In the genomic region with DNA sequence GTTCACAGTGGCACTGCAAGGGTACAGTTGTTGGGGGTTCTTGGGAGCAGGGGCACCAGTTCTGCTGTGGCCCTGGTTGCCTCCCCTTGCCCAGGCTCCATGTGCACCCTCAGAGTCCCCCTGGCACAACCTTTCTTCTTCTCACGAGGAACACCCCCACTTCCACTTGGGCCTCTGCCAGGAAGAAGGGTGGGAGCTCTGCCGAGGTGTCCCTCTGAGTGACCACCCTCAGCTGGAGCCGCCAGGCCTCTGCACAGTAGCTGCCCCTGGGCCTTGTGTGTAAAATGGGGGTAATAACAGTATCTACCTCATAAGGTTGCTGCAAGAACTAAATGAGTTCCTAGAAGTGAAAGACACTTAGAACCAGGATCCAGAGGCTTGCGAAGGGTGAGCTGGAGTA, we compare ENCODE assay signal across 1 cellular context.
TF ChIP-seq lines count a peak whose summit lies in the region.

No MANE protein-coding gene starts in this region.

TF ChIP-seq in HepG2, 621 proteins besides CTCF, POLR2A, EP300 and RAD21:
- no peak for TF ChIP-seq SAFB2 (CRISPR knock-in tag; IDR thresholded peaks at IDR 0.05; ENCODE audit: borderline replicate concordance, low read depth)
- TF ChIP-seq, protein P1, sequence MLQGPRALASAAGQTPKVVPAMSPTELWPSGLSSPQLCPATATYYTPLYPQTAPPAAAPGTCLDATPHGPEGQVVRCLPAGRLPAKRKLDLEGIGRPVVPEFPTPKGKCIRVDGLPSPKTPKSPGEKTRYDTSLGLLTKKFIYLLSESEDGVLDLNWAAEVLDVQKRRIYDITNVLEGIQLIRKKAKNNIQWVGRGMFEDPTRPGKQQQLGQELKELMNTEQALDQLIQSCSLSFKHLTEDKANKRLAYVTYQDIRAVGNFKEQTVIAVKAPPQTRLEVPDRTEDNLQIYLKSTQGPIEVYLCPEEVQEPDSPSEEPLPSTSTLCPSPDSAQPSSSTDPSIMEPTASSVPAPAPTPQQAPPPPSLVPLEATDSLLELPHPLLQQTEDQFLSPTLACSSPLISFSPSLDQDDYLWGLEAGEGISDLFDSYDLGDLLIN (CRISPR knock-in tag; IDR thresholded peaks at IDR 0.05; ENCODE audit: borderline replicate concordance), result no peak
- TF ChIP-seq ZNF546 (CRISPR knock-in tag; conservative IDR thresholded peaks at IDR 0.05), result no peak
- TF ChIP-seq AGO2 (optimal IDR thresholded peaks at IDR 0.05; ENCODE audit: low read depth, low read length), result peak; percentile 27
- TF ChIP-seq RCOR2 (CRISPR knock-in tag; IDR thresholded peaks at IDR 0.05), result no peak
